In the genomic region with DNA sequence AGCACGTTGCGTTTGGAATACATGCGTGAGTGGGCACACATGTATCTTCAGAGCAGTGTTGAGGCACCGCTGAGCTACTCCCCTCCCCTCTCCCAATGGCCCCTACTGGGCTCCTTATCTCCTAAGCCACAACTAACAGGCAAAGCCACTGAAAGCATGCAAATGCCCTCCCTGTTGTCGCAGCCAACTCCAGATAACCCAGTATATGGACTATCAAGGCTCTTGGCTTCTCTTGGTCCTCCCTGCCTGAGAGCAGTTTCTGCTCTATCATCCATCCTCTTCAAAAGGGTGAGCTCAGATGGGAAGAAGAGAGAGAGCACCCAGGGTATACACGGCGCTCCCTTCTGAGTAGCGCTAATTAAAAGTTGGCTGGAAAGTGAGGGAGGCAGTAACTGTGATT, we compare ENCODE assay signal across 1 cellular context.
TF ChIP-seq lines count a peak whose summit lies in the region.

No MANE protein-coding gene starts in this region.

TF ChIP-seq in K562, 482 proteins besides CTCF, POLR2A, EP300 and RAD21 (continued from another document and continues in another):
- TF ChIP-seq, protein P1, sequence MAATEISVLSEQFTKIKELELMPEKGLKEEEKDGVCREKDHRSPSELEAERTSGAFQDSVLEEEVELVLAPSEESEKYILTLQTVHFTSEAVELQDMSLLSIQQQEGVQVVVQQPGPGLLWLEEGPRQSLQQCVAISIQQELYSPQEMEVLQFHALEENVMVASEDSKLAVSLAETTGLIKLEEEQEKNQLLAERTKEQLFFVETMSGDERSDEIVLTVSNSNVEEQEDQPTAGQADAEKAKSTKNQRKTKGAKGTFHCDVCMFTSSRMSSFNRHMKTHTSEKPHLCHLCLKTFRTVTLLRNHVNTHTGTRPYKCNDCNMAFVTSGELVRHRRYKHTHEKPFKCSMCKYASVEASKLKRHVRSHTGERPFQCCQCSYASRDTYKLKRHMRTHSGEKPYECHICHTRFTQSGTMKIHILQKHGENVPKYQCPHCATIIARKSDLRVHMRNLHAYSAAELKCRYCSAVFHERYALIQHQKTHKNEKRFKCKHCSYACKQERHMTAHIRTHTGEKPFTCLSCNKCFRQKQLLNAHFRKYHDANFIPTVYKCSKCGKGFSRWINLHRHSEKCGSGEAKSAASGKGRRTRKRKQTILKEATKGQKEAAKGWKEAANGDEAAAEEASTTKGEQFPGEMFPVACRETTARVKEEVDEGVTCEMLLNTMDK (IDR thresholded peaks at IDR 0.05; ENCODE audit: borderline replicate concordance, insufficient read depth, low read depth, low read length, poor library complexity, severe bottlenecking), result no peak
- no peak for TF ChIP-seq NFATC3 (IDR thresholded peaks at IDR 0.05)
- TF ChIP-seq RBM14 (IDR thresholded peaks at IDR 0.05; ENCODE audit: borderline replicate concordance, insufficient read depth, low read depth, low read length), result no peak
- TF ChIP-seq SMAD4 (CRISPR knock-in tag; conservative IDR thresholded peaks at IDR 0.05), result no peak
- TF ChIP-seq ZKSCAN3 (CRISPR knock-in tag; IDR thresholded peaks at IDR 0.05), result no peak
- no peak for TF ChIP-seq HNRNPL (IDR thresholded peaks at IDR 0.05; ENCODE audit: low read depth, low read length)
- TF ChIP-seq ZNF253 (CRISPR knock-in tag; conservative IDR thresholded peaks at IDR 0.05), result no peak
- no peak for TF ChIP-seq ZFP30 (CRISPR knock-in tag; IDR thresholded peaks at IDR 0.05; ENCODE audit: borderline replicate concordance)
- TF ChIP-seq, protein P2, sequence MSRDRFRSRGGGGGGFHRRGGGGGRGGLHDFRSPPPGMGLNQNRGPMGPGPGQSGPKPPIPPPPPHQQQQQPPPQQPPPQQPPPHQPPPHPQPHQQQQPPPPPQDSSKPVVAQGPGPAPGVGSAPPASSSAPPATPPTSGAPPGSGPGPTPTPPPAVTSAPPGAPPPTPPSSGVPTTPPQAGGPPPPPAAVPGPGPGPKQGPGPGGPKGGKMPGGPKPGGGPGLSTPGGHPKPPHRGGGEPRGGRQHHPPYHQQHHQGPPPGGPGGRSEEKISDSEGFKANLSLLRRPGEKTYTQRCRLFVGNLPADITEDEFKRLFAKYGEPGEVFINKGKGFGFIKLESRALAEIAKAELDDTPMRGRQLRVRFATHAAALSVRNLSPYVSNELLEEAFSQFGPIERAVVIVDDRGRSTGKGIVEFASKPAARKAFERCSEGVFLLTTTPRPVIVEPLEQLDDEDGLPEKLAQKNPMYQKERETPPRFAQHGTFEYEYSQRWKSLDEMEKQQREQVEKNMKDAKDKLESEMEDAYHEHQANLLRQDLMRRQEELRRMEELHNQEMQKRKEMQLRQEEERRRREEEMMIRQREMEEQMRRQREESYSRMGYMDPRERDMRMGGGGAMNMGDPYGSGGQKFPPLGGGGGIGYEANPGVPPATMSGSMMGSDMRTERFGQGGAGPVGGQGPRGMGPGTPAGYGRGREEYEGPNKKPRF (IDR thresholded peaks at IDR 0.05; ENCODE audit: low read depth, low read length), result no peak
- TF ChIP-seq, protein P3, sequence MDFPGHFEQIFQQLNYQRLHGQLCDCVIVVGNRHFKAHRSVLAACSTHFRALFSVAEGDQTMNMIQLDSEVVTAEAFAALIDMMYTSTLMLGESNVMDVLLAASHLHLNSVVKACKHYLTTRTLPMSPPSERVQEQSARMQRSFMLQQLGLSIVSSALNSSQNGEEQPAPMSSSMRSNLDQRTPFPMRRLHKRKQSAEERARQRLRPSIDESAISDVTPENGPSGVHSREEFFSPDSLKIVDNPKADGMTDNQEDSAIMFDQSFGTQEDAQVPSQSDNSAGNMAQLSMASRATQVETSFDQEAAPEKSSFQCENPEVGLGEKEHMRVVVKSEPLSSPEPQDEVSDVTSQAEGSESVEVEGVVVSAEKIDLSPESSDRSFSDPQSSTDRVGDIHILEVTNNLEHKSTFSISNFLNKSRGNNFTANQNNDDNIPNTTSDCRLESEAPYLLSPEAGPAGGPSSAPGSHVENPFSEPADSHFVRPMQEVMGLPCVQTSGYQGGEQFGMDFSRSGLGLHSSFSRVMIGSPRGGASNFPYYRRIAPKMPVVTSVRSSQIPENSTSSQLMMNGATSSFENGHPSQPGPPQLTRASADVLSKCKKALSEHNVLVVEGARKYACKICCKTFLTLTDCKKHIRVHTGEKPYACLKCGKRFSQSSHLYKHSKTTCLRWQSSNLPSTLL (IDR thresholded peaks at IDR 0.05), result no peak
- TF ChIP-seq KDM4B (IDR thresholded peaks at IDR 0.05; ENCODE audit: borderline replicate concordance in 2 of 2, low read depth in 1 of 2), result no peak
- TF ChIP-seq, protein P4, sequence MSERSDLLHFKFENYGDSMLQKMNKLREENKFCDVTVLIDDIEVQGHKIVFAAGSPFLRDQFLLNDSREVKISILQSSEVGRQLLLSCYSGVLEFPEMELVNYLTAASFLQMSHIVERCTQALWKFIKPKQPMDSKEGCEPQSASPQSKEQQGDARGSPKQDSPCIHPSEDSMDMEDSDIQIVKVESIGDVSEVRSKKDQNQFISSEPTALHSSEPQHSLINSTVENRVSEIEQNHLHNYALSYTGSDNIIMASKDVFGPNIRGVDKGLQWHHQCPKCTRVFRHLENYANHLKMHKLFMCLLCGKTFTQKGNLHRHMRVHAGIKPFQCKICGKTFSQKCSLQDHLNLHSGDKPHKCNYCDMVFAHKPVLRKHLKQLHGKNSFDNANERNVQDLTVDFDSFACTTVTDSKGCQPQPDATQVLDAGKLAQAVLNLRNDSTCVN (CRISPR knock-in tag; IDR thresholded peaks at IDR 0.05), result no peak
- no peak for TF ChIP-seq HMGN3 (IDR thresholded peaks at IDR 0.05; ENCODE audit: borderline replicate concordance, extremely low read depth, insufficient read length, low read depth, low read length)
- TF ChIP-seq NFXL1 (CRISPR knock-in tag; IDR thresholded peaks at IDR 0.05), result no peak
- no peak for TF ChIP-seq CBX3 (IDR thresholded peaks at IDR 0.05; ENCODE audit: borderline replicate concordance in 1 of 2, low read length in 2 of 2)
- no peak for TF ChIP-seq ZNF316 (IDR thresholded peaks at IDR 0.05)
- TF ChIP-seq TBL1XR1 (IDR thresholded peaks at IDR 0.05; ENCODE audit: low read length in 2 of 2), result no peak
- TF ChIP-seq SP1 (CRISPR knock-in tag; IDR thresholded peaks at IDR 0.05), result no peak
- TF ChIP-seq SETDB1 (IDR thresholded peaks at IDR 0.05; ENCODE audit: low read length), result no peak
- TF ChIP-seq, protein P5, sequence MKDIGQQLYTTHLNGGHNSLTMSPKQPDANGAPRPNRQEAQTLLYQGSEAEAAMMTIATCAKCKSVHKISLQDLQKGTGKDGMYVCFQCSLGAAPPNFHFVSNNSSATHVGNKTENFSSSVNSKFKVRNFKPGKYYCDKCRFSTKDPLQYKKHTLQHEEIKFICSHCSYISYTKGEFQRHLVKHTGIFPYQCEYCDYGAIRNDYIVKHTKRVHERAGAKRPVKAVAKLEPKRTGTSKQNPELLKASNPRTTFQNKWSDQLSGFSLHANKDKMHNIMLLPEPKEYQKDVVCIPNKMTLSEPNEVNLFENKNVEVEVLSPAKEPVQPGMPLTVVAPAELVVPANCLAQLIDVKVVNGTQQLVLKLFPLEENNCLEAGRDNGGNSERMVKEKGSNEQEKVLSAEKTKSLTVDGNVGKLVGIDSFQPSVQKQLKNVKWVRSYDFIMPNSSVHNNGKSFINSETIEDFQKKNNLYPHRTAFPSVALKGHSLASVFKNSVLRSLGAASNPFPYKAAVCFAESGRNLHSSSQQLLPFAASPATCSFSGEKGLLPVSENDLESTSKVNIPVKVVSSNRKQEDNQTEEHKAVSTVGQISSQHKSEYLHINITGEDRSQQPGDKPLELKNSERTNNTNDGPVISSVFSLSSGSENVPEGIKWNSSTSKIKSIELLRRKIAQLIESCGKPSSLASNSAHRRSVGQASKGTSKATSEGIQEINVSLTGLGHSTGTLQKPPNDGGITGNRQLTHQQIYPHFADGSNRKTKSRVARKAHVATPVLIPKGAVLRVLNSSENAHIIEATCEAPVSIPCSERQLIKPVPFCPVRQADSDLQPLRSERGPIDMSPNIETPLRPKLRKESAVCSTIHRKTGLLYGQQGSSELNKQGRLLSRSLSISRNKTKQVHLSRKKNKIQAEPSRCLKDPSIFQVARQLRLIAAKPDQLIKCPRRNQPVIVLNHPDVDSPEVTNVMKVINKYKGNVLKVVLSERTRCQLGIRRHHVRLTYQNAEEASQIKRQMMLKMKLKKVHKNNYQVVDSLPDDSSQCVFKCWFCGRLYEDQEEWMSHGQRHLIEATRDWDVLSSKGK (CRISPR knock-in tag; IDR thresholded peaks at IDR 0.05), result no peak
- TF ChIP-seq, protein P6, sequence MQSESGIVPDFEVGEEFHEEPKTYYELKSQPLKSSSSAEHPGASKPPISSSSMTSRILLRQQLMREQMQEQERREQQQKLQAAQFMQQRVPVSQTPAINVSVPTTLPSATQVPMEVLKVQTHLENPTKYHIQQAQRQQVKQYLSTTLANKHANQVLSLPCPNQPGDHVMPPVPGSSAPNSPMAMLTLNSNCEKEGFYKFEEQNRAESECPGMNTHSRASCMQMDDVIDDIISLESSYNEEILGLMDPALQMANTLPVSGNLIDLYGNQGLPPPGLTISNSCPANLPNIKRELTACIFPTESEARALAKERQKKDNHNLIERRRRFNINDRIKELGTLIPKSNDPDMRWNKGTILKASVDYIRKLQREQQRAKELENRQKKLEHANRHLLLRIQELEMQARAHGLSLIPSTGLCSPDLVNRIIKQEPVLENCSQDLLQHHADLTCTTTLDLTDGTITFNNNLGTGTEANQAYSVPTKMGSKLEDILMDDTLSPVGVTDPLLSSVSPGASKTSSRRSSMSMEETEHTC (IDR thresholded peaks at IDR 0.05), result no peak
- no peak for TF ChIP-seq C11orf30 (IDR thresholded peaks at IDR 0.05; ENCODE audit: low read depth)
- TF ChIP-seq, protein P7, sequence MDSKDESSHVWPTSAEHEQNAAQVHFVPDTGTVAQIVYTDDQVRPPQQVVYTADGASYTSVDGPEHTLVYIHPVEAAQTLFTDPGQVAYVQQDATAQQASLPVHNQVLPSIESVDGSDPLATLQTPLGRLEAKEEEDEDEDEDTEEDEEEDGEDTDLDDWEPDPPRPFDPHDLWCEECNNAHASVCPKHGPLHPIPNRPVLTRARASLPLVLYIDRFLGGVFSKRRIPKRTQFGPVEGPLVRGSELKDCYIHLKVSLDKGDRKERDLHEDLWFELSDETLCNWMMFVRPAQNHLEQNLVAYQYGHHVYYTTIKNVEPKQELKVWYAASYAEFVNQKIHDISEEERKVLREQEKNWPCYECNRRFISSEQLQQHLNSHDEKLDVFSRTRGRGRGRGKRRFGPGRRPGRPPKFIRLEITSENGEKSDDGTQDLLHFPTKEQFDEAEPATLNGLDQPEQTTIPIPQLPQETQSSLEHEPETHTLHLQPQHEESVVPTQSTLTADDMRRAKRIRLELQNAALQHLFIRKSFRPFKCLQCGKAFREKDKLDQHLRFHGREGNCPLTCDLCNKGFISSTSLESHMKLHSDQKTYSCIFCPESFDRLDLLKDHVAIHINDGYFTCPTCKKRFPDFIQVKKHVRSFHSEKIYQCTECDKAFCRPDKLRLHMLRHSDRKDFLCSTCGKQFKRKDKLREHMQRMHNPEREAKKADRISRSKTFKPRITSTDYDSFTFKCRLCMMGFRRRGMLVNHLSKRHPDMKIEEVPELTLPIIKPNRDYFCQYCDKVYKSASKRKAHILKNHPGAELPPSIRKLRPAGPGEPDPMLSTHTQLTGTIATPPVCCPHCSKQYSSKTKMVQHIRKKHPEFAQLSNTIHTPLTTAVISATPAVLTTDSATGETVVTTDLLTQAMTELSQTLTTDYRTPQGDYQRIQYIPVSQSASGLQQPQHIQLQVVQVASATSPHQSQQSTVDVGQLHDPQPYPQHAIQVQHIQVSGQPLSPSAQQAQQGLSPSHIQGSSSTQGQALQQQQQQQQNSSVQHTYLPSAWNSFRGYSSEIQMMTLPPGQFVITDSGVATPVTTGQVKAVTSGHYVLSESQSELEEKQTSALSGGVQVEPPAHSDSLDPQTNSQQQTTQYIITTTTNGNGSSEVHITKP (IDR thresholded peaks at IDR 0.05; ENCODE audit: partially characterized antibody), result no peak
- no peak for TF ChIP-seq TAF15 (IDR thresholded peaks at IDR 0.05; ENCODE audit: low read depth, low read length)
- TF ChIP-seq U2AF2 (optimal IDR thresholded peaks at IDR 0.05; ENCODE audit: low read depth, low read length), result no peak
- TF ChIP-seq MYNN (IDR thresholded peaks at IDR 0.05), result 0 out of 2 replicates have a peak, but pooled peaks have one; percentile 19
- TF ChIP-seq MYNN (CRISPR knock-in tag; IDR thresholded peaks at IDR 0.05), result no peak
- TF ChIP-seq, protein P8, sequence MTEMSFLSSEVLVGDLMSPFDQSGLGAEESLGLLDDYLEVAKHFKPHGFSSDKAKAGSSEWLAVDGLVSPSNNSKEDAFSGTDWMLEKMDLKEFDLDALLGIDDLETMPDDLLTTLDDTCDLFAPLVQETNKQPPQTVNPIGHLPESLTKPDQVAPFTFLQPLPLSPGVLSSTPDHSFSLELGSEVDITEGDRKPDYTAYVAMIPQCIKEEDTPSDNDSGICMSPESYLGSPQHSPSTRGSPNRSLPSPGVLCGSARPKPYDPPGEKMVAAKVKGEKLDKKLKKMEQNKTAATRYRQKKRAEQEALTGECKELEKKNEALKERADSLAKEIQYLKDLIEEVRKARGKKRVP (CRISPR knock-in tag; IDR thresholded peaks at IDR 0.05), result no peak
- no peak for TF ChIP-seq ZNF184 (CRISPR knock-in tag; IDR thresholded peaks at IDR 0.05)
- peak; percentile 14; the same call in 1 of the 2 replicates for TF ChIP-seq BCOR (IDR thresholded peaks at IDR 0.05)
- no peak for TF ChIP-seq CREB1 (IDR thresholded peaks at IDR 0.05)
- TF ChIP-seq CREB1 (CRISPR knock-in tag; IDR thresholded peaks at IDR 0.05), result no peak
- TF ChIP-seq ZNF23 (CRISPR knock-in tag; IDR thresholded peaks at IDR 0.05), result no peak
- TF ChIP-seq, protein P9, sequence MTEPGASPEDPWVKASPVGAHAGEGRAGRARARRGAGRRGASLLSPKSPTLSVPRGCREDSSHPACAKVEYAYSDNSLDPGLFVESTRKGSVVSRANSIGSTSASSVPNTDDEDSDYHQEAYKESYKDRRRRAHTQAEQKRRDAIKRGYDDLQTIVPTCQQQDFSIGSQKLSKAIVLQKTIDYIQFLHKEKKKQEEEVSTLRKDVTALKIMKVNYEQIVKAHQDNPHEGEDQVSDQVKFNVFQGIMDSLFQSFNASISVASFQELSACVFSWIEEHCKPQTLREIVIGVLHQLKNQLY (CRISPR knock-in tag; conservative IDR thresholded peaks at IDR 0.05), result no peak
- TF ChIP-seq PHB2 (IDR thresholded peaks at IDR 0.05; ENCODE audit: low read depth), result no peak
- TF ChIP-seq CBX1 (IDR thresholded peaks at IDR 0.05; ENCODE audit: low read depth), result no peak
- TF ChIP-seq, protein P10, sequence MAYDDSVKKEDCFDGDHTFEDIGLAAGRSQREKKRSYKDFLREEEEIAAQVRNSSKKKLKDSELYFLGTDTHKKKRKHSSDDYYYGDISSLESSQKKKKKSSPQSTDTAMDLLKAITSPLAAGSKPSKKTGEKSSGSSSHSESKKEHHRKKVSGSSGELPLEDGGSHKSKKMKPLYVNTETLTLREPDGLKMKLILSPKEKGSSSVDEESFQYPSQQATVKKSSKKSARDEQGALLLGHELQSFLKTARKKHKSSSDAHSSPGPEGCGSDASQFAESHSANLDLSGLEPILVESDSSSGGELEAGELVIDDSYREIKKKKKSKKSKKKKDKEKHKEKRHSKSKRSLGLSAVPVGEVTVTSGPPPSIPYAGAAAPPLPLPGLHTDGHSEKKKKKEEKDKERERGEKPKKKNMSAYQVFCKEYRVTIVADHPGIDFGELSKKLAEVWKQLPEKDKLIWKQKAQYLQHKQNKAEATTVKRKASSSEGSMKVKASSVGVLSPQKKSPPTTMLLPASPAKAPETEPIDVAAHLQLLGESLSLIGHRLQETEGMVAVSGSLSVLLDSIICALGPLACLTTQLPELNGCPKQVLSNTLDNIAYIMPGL (CRISPR knock-in tag; IDR thresholded peaks at IDR 0.05), result no peak
- TF ChIP-seq ESRRB (CRISPR knock-in tag; IDR thresholded peaks at IDR 0.05; ENCODE audit: borderline replicate concordance), result no peak
- TF ChIP-seq NR2C1 (IDR thresholded peaks at IDR 0.05), result no peak
- TF ChIP-seq NR2C1 (tag; IDR thresholded peaks at IDR 0.05), result no peak
- TF ChIP-seq EGR1 (conservative IDR thresholded peaks at IDR 0.05), result no peak
- no peak for TF ChIP-seq ILF3 (IDR thresholded peaks at IDR 0.05; ENCODE audit: borderline replicate concordance)
- TF ChIP-seq BRCA1 (IDR thresholded peaks at IDR 0.05), result no peak
- TF ChIP-seq BRCA1 (CRISPR knock-in tag; IDR thresholded peaks at IDR 0.05), result no peak
- TF ChIP-seq ZNF197 (CRISPR knock-in tag; IDR thresholded peaks at IDR 0.05; ENCODE audit: low read depth), result 0 out of 2 replicates have a peak, but pooled peaks have one; percentile 35
